ENCODE assay signal across 1 cellular context in the genomic region with DNA sequence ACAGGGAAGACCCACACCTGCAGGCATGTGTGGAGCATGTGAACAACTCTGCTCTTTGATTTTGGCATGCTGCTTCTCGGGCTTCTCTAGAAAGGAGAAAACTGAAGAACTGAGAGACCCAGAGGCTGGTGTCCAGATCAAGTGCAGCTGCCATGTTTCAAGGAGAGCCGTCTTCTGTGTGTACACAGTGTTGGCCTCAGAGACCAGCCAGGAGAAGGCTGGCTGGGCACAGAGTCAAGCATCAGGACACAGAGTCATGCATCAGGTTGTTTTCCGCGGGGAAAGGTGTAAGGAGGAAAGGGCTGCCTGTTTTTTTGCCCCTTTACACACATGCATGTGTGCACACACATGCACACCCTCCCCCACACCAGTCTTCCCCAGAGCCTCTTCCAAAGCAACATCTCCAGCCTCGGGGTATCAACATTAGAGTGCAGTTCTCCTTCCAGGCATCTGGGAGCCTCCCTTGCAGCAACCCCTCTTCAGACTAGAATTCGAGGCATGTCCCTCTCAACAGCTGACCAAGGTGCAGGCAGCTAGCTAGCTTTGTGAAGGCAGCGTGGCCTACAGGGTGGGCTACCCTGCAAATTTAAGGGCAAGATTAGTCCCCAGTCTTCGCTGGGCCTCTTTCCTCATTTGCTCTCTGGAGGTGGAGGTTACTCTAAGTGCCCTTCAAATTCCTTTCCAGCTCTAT.
TF ChIP-seq lines count a peak whose summit lies in the region.

No MANE protein-coding gene starts in this region.

TF ChIP-seq in IMR-90, 13 proteins besides CTCF, POLR2A, EP300 and RAD21:
- TF ChIP-seq, protein P1, sequence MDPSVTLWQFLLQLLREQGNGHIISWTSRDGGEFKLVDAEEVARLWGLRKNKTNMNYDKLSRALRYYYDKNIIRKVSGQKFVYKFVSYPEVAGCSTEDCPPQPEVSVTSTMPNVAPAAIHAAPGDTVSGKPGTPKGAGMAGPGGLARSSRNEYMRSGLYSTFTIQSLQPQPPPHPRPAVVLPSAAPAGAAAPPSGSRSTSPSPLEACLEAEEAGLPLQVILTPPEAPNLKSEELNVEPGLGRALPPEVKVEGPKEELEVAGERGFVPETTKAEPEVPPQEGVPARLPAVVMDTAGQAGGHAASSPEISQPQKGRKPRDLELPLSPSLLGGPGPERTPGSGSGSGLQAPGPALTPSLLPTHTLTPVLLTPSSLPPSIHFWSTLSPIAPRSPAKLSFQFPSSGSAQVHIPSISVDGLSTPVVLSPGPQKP (IDR thresholded peaks at IDR 0.05; ENCODE audit: borderline replicate concordance, low read depth, low read length) = no peak
- TF ChIP-seq MAFK (IDR thresholded peaks at IDR 0.05; ENCODE audit: low read depth, low read length) (no peak), CEBPB (IDR thresholded peaks at IDR 0.05; ENCODE audit: low read depth, low read length) (no peak), RCOR1 (IDR thresholded peaks at IDR 0.05; ENCODE audit: insufficient replicate concordance, low read length) (no peak), MAZ (IDR thresholded peaks at IDR 0.05; ENCODE audit: borderline replicate concordance, low read depth, low read length) (no peak), BHLHE40 (IDR thresholded peaks at IDR 0.05; ENCODE audit: low read depth, low read length) (no peak), FOS (IDR thresholded peaks at IDR 0.05; ENCODE audit: low read depth, low read length) (no peak), CHD1 (IDR thresholded peaks at IDR 0.05; ENCODE audit: low read depth, low read length) (no peak), SMC3 (IDR thresholded peaks at IDR 0.05; ENCODE audit: low read depth, low read length) (no peak), NFE2L2 (IDR thresholded peaks at IDR 0.05; ENCODE audit: low read depth, low read length) (no peak), MXI1 (IDR thresholded peaks at IDR 0.05; ENCODE audit: borderline replicate concordance, low read depth, low read length) (no peak), RFX5 (IDR thresholded peaks at IDR 0.05; ENCODE audit: low read depth, low read length) (no peak)
- TF ChIP-seq, protein P2, sequence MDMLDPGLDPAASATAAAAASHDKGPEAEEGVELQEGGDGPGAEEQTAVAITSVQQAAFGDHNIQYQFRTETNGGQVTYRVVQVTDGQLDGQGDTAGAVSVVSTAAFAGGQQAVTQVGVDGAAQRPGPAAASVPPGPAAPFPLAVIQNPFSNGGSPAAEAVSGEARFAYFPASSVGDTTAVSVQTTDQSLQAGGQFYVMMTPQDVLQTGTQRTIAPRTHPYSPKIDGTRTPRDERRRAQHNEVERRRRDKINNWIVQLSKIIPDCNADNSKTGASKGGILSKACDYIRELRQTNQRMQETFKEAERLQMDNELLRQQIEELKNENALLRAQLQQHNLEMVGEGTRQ (IDR thresholded peaks at IDR 0.05; ENCODE audit: low read depth, low read length) = no peak
